ENCODE assay signal across 21 cellular contexts in the genomic region with DNA sequence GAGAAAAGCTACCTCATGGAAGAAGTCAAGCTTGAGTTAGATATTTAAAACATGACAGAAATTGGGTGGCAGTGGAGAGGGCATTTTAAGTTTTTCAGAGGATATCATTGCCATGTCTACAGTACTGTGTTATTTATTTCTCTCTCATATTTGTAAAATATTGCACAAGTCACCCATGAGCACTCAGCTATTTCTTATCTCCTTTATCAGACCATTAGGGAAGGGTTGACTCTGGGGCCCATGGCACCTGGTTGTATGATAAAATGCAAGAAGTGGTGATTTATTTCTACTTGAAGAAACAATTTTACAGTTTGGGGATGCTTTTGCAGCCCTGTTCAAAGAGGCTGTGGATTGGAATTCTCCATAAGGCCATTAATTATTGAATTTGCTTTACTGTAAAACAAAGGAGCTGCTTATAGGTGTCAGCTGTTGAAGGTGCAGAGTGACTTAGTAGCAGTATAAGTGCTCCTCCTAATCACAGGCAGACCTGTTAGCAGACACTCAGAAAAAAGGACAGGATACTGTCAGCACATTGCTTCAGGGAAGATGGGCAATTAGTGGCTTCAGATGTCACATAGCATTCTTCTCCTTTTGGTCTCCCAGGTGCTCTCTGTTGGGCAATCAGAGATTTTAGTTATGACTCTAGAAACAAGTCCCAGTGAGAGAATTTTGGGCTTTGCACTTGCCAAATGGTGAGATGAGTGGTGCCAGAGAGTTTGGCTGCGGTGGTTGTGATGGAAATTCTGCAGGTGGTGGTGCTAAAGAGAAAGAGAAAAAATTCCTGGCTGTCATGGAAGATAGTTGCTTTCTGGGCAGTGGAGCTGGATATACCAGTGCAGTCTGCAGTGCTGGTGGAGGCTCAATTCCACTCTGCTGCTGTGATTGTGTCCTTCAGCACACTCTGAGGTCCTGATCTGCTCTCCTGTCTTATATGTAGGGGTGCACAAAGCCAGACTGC.
"Had no signal": no experiment of that assay in that cellular context is flagged by ENCODE, and none has a peak within 500 bp of the region (broad histone marks: within the 10 kb centered on the region; RNA-seq: fewer than 3 reads in every experiment).

No MANE protein-coding gene starts in this region.

- H3K4me3 ChIP-seq: left lung, right atrium auricular region, transverse colon, vagina had no signal

- H3K27me3 ChIP-seq: left lung, right atrium auricular region, transverse colon, vagina had no signal

- H3K36me3 ChIP-seq: left lung, right atrium auricular region, transverse colon, vagina had no signal

- H3K9me3 ChIP-seq: left lung, right atrium auricular region, transverse colon, vagina had no signal

- ATAC-seq: activated naive CD8-positive, alpha-beta T cell treated with anti-CD3 and anti-CD28 coated beads, Interleukin-2, amount 50 U/mL, for 24 hours; activated T-cell treated with anti-CD3 and anti-CD28 coated beads, Interleukin-2, amount 50 U/mL, for 4 hours; left lung; stimulated activated naive CD8-positive, alpha-beta T cell treated with anti-CD3 and anti-CD28 coated beads, Interleukin-15, Interleukin-2, amounts not matched to agents 100 U/mL and 50 U/mL, for 24 hours had no signal

- DNase-seq: activated CD4-positive, alpha-beta T cell treated with anti-CD3 and anti-CD28 coated beads, Interleukin-2, amount 50 U/mL, for 1 hour; activated CD8-positive, alpha-beta memory T cell treated with anti-CD3 and anti-CD28 coated beads, Interleukin-2, amount 50 U/mL, for 4 hours; activated naive CD4-positive, alpha-beta T cell treated with anti-CD3 and anti-CD28 coated beads, Interleukin-2, amount 10 ng/mL, durations not matched to agents 7 days and 5 days; activated naive CD8-positive, alpha-beta T cell treated with anti-CD3 and anti-CD28 coated beads, Interleukin-2, amount 50 U/mL, for 24 hours; activated T-cell treated with anti-CD3 and anti-CD28 coated beads, Interleukin-2, amount 50 U/mL, for 4 hours; aorta; cortex of kidney; erythroblast; foreskin melanocyte; hypothalamus; kidney; left lung; mammary epithelial cell; nephron progenitor cell; stimulated activated CD4-positive, alpha-beta T cell treated with anti-CD3 and anti-CD28 coated beads, Interleukin-12 subunit alpha, Interleukin-12 subunit beta, amount 100 ng/mL, for 4 hours; stimulated activated CD4-positive, alpha-beta T cell treated with anti-CD3 and anti-CD28 coated beads, Interleukin-1b, Interleukin-23, amount 100 ng/mL, for 48 hours; stimulated activated naive CD8-positive, alpha-beta T cell treated with anti-CD3 and anti-CD28 coated beads, Interleukin-15, Interleukin-2, amounts not matched to agents 100 U/mL and 50 U/mL, for 24 hours; substantia nigra; transverse colon had no signal

- H3K4me1 ChIP-seq: transverse colon had no signal

- H3K27ac ChIP-seq: left lung, right atrium auricular region, transverse colon, vagina had no signal
